ENCODE assay signal across 21 cellular contexts in the genomic region with DNA sequence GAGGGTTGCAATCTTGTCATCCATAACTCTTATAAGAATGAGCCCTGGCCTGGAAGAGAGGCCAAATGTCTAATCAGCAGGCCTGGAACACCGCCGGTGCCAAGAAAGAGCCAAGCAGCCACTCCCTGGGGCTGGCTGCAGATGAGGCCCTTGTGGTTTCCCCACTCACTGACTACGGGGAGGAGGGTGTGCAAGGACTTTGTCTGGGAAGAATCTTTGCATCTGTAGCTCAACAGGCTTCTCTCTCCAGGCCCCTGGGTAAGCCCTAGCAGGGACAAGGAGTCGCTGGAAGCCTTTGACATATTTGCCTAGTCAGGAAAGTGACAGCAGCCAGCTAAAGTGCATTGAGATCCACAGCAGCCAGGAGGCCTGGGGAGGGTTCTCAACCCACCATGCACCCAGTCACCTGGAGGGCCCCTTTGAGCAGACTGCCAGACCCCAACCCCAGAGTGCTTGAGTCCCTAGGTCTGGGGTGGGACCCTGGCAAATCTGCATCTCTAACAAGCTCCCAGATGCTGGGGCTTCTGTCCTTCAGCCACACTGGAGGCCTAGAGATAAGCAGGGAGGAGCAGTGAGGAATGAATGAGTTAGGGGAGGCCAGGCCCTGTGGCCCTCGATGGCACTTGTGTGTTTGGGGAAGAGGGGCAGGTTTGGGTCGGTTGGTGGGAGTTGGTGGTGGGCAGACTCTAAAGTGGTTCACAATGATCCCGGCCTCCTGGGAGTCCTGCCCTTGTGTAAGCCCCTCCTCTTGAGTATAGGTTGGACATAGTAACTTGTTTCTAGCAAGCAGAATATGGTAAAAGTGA. TPM values are rescaled to one million over a fixed set of nuclear protein-coding genes. Genes with fewer than 3 reads are reported as not detected.
DNase-seq lines count a peak whose midpoint lies in the region; ATAC-seq, FAIRE-seq and TF ChIP-seq lines count a peak whose summit lies in the region.
"Had no signal": no experiment of that assay in that cellular context is flagged by ENCODE, and none has a peak within 500 bp of the region (broad histone marks: within the 10 kb centered on the region; RNA-seq: fewer than 3 reads in every experiment).

No MANE protein-coding gene starts in this region.

- H3K36me3 ChIP-seq in HepG2 (replicated peaks in 1 of 2; ENCODE audit: control insufficient read depth in 1 of 2, insufficient read depth in 2 of 2, low read length in 2 of 2) = no peaks in the 10 kb centered on the region
- H3K36me3 ChIP-seq in upper lobe of right lung = no peaks in the 10 kb centered on the region
- H3K36me3 ChIP-seq: colonic mucosa, esophagus muscularis mucosa, neural progenitor cell, suprapubic skin had no signal

- H3K4me3 Mint-ChIP-seq in activated CD4-positive, alpha-beta T cell treated with anti-CD3 and anti-CD28 coated beads, Interleukin-2, amount 10 ng/mL, durations not matched to agents 7 days and 5 days = no peak overlapping the region
- no peak overlapping the region for H3K4me3 Mint-ChIP-seq in chondrocyte (ENCODE audit: unreplicated experiment)
- H3K4me3 Mint-ChIP-seq: neural progenitor cell had no signal

- TF ChIP-seq CTCF in chondrocyte (IDR thresholded peaks at IDR 0.05) (no peak), HepG2 (CRISPR knock-in tag; IDR thresholded peaks at IDR 0.05) (no peak), upper lobe of right lung (IDR thresholded peaks at IDR 0.05) (no peak)

- H3K9ac ChIP-seq in HepG2 (ENCODE audit: insufficient read depth, low read depth, low read length) = no peak overlapping the region
- H3K9ac ChIP-seq: neural progenitor cell, SK-N-SH had no signal

- FAIRE-seq in HepG2 (lab: Jason Lieb, UNC) = no peak
- FAIRE-seq: A549 had no signal

- 69% methylated on average over 4 of the region's 7 CpGs for WGBS in HepG2 (ENCODE audit: low lambda C conversion rate)

- intact Hi-C loops in HepG2 (cut with micrococcal nuclease; ENCODE audit: unreplicated experiment) (no loop called here), upper lobe of right lung (cut with DNase I) (loop anchor here (10.0 kb wide), 1 partner anchor 228 kb away; no protein-coding TSS in a partner anchor)

- H3K4me1 ChIP-seq in HepG2 (ENCODE audit: insufficient read depth, low read length) = peaks cover 69% of the 10 kb centered on the region
- no peaks in the 10 kb centered on the region for H3K4me1 ChIP-seq in upper lobe of right lung
- H3K4me1 ChIP-seq: colonic mucosa, neural progenitor cell had no signal

- BruUV-seq in HepG2 (replicated peaks; lab: Mats Ljungman, UMichigan) = no TSS peak

- peaks cover 4% of the 10 kb centered on the region for H3K79me2 ChIP-seq in HepG2 (ENCODE audit: insufficient read depth, low read length)

- no peak overlapping the region; a peak in 1 of 6 replicates for H3K4me3 ChIP-seq in HepG2 (replicated peaks in 1 of 3; ENCODE audit: insufficient read depth in 1 of 3, low read depth in 2 of 3, low read length in 3 of 3)
- H3K4me3 ChIP-seq in upper lobe of right lung = no peak overlapping the region
- H3K4me3 ChIP-seq: A549, colonic mucosa, esophagus muscularis mucosa, neural progenitor cell, skin epidermis, suprapubic skin had no signal

- ATAC-seq in HepG2 (no peak), upper lobe of right lung (no peak), HG03108 (IDR thresholded peaks at IDR 0.05; ENCODE audit: unreplicated experiment) (no peak), GM19324 (IDR thresholded peaks at IDR 0.05; ENCODE audit: low FRiP score, unreplicated experiment) (no peak)
- ATAC-seq in activated CD4-positive, CD25-positive, alpha-beta regulatory T cell treated with anti-CD3 and anti-CD28 coated beads, Interleukin-2, amount 50 U/mL, for 24 hours = no peak
- ATAC-seq: A549, HCT116 had no signal

- no peaks in the 10 kb centered on the region for H3K9me3 Mint-ChIP-seq in activated CD4-positive, alpha-beta T cell treated with anti-CD3 and anti-CD28 coated beads, Interleukin-2, amount 10 ng/mL, durations not matched to agents 7 days and 5 days
- no peaks in the 10 kb centered on the region for H3K9me3 Mint-ChIP-seq in chondrocyte (ENCODE audit: low read depth)

- DNase-seq in activated CD4-positive, alpha-beta T cell treated with anti-CD3 and anti-CD28 coated beads, Interleukin-2, amount 10 ng/mL, durations not matched to agents 7 days and 5 days = no peak
- DNase-seq in activated CD4-positive, alpha-beta T cell treated with anti-CD3 and anti-CD28 coated beads for 48 hours = no peak
- DNase-seq in chondrocyte (ENCODE audit: low spot score) = peak; percentile 72
- DNase-seq in HepG2 (ENCODE audit: low spot score) = no peak
- peak; percentile 45 for DNase-seq in upper lobe of right lung
- DNase-seq: activated T-cell treated with anti-CD3 and anti-CD28 coated beads for 4 hours, Caco-2, colonic mucosa, NCI-H2171, SK-N-SH had no signal

- H3K27me3 ChIP-seq in HepG2 (ENCODE audit: control insufficient read depth in 1 of 2, insufficient read depth in 2 of 2, low read length in 2 of 2) (no peaks in the 10 kb centered on the region), upper lobe of right lung (no peaks in the 10 kb centered on the region)
- H3K27me3 ChIP-seq: colonic mucosa, esophagus muscularis mucosa, neural progenitor cell, suprapubic skin had no signal

- no peaks in the 10 kb centered on the region for H3K36me3 Mint-ChIP-seq in activated CD4-positive, alpha-beta T cell treated with anti-CD3 and anti-CD28 coated beads, Interleukin-2, amount 10 ng/mL, durations not matched to agents 7 days and 5 days (ENCODE audit: low read depth)
- no peaks in the 10 kb centered on the region for H3K36me3 Mint-ChIP-seq in chondrocyte (ENCODE audit: low read depth)

- in situ Hi-C loops in HepG2 (cut with HindIII; ENCODE audit: extremely low pct_ligation_motif_present, low pct_unique_long_range_greater_than_20kb) = loop anchor here (10.0 kb wide), 1 partner anchor 228 kb away; no protein-coding TSS in a partner anchor

- TF ChIP-seq POLR2A in HepG2 (IDR thresholded peaks at IDR 0.05; ENCODE audit: insufficient read depth in 1 of 2, low read depth in 2 of 2, low read length in 2 of 2) = no peak

- H3K4me1 Mint-ChIP-seq in activated CD4-positive, alpha-beta T cell treated with anti-CD3 and anti-CD28 coated beads, Interleukin-2, amount 10 ng/mL, durations not matched to agents 7 days and 5 days = peaks cover 14% of the 10 kb centered on the region
- peaks cover 33% of the 10 kb centered on the region for H3K4me1 Mint-ChIP-seq in chondrocyte (ENCODE audit: low read depth)

- CTCF ChIA-PET in activated CD4-positive, alpha-beta T cell treated with anti-CD3 and anti-CD28 coated beads, Interleukin-2, amount 10 ng/mL, durations not matched to agents 7 days and 5 days (lab: Charles Lee) = interaction anchor here (0.8 kb wide), 1 partner anchor 9 kb away, joined by 3 read pairs; no protein-coding TSS in a partner anchor
- CTCF ChIA-PET in HepG2 (lab: Yijun Ruan, JAX; ENCODE audit: low intra/inter-chr PET ratio, low total read pairs) = no interaction called here

- no peak overlapping the region for H2AFZ ChIP-seq in HepG2 (ENCODE audit: low read length)
- H2AFZ ChIP-seq: neural progenitor cell had no signal

- H3K27ac ChIP-seq in HepG2 (ENCODE audit: extremely low read length, insufficient read depth, low read length) = peak overlapping the region; percentile 33
- H3K27ac ChIP-seq in upper lobe of right lung = no peak overlapping the region
- H3K27ac ChIP-seq: A549, colonic mucosa, esophagus muscularis mucosa, neural progenitor cell, suprapubic skin had no signal

- no peaks in the 10 kb centered on the region for H4K20me1 ChIP-seq in HepG2 (ENCODE audit: insufficient read depth, low read length)

- TF ChIP-seq EP300 in HepG2 (IDR thresholded peaks at IDR 0.05; ENCODE audit: low read depth in 2 of 2, low read length in 2 of 2) = no peak
- TF ChIP-seq EP300 in HepG2 (CRISPR knock-in tag; IDR thresholded peaks at IDR 0.05; ENCODE audit: borderline replicate concordance) = no peak

- H3K4me2 ChIP-seq in HepG2 (ENCODE audit: low read depth, low read length) = peak overlapping the region; percentile 32
- H3K4me2 ChIP-seq: A549, neural progenitor cell, SK-N-SH had no signal

- TF ChIP-seq RAD21 in HepG2 (CRISPR knock-in tag; IDR thresholded peaks at IDR 0.05) = no peak

- no peaks in the 10 kb centered on the region for H3K27me3 Mint-ChIP-seq in activated CD4-positive, alpha-beta T cell treated with anti-CD3 and anti-CD28 coated beads, Interleukin-2, amount 10 ng/mL, durations not matched to agents 7 days and 5 days
- no peaks in the 10 kb centered on the region for H3K27me3 Mint-ChIP-seq in chondrocyte (ENCODE audit: low read depth)

- POLR2A ChIA-PET in activated CD4-positive, alpha-beta T cell treated with anti-CD3 and anti-CD28 coated beads, Interleukin-2, amount 10 ng/mL, durations not matched to agents 7 days and 5 days (lab: Charles Lee) = no interaction called here
- POLR2A ChIA-PET in HepG2 (lab: Yijun Ruan, JAX) = no interaction called here

- H3K9me3 ChIP-seq in HepG2 (ENCODE audit: low read length) = no peaks in the 10 kb centered on the region
- H3K9me3 ChIP-seq in upper lobe of right lung = no peaks in the 10 kb centered on the region
- H3K9me3 ChIP-seq: A549, Caco-2, colonic mucosa, esophagus muscularis mucosa, SK-N-SH, suprapubic skin had no signal

- H3K27ac Mint-ChIP-seq in activated CD4-positive, alpha-beta T cell treated with anti-CD3 and anti-CD28 coated beads, Interleukin-2, amount 10 ng/mL, durations not matched to agents 7 days and 5 days = peak overlapping the region; percentile 28
- H3K27ac Mint-ChIP-seq in chondrocyte (ENCODE audit: unreplicated experiment) = no peak overlapping the region

RNA-seq across cellular contexts. Expression of gene LRTM2, which starts 13.9 kb away (rescaled TPM):
- total RNA-seq in activated CD4-positive, alpha-beta T cell treated with anti-CD3 and anti-CD28 coated beads, Interleukin-2, amount 10 ng/mL, durations not matched to agents 7 days and 5 days = not detected
- not detected in 3 replicates for total RNA-seq in chondrocyte
- total RNA-seq in HepG2 (2016; rRNA removed; fragmentation: Illumina TruSeq; extraction: Trizol) = not detected in 2 replicates
- total RNA-seq in HepG2 (2016; cell fraction: cytosol; rRNA removed; fragmentation: Illumina TruSeq; extraction: Trizol; ENCODE audit: low read depth) = not detected in 2 replicates
- not detected in 2 replicates for total RNA-seq in HepG2 (2016; cell fraction: insoluble cytoplasmic fraction; rRNA removed; fragmentation: Illumina TruSeq; extraction: Trizol)
- total RNA-seq in HepG2 (2016; cell fraction: membrane; rRNA removed; fragmentation: Illumina TruSeq; extraction: Trizol) = not detected in 2 replicates
- total RNA-seq in HepG2 (2016; cell fraction: nucleus; rRNA removed; fragmentation: Illumina TruSeq; extraction: Trizol) = not detected in 2 replicates
- polyA plus RNA-seq in HepG2 (2011; rRNA removed) = 0.09 and 0.17 TPM in 2 replicates
- polyA plus RNA-seq in HepG2 (2011; cell fraction: cytosol; rRNA removed) = 0.09 TPM in 2 replicates
- 0.39 and 0.76 TPM in 2 replicates for polyA plus RNA-seq in HepG2 (2011; cell fraction: nucleus; rRNA removed)
- 0.16 and 0.17 TPM in 2 replicates for polyA plus RNA-seq in HepG2 (2012)
- polyA plus RNA-seq in HepG2 (2016; cell fraction: cytosol; fragmentation: Illumina TruSeq; extraction: Trizol; ENCODE audit: low read depth) = not detected in 2 replicates
- polyA plus RNA-seq in HepG2 (2016; cell fraction: insoluble cytoplasmic fraction; fragmentation: Illumina TruSeq; extraction: Trizol; ENCODE audit: low read depth) = not detected in 2 replicates
- polyA plus RNA-seq in HepG2 (2016; cell fraction: membrane; fragmentation: Illumina TruSeq; extraction: Trizol; ENCODE audit: low read depth) = not detected in 2 replicates
- not detected in 2 replicates for polyA plus RNA-seq in HepG2 (2016; cell fraction: nucleus; fragmentation: Illumina TruSeq; extraction: Trizol; ENCODE audit: insufficient read depth, low read depth)
- polyA minus RNA-seq in HepG2 (2011; rRNA and poly(A)+ RNA removed; ENCODE audit: low replicate concordance) = 0.40 TPM in 1 of 2 replicates, not detected in the other
- not detected in 2 replicates for polyA minus RNA-seq in HepG2 (2011; cell fraction: cytosol; rRNA and poly(A)+ RNA removed)
- polyA minus RNA-seq in HepG2 (2011; cell fraction: nucleus; rRNA and poly(A)+ RNA removed) = not detected in 2 replicates
- not detected for total RNA-seq in upper lobe of right lung
- total RNA-seq: Caco-2, colonic mucosa, lower leg skin had no signal
- polyA plus RNA-seq: A549, adipose tissue, SK-N-SH had no signal

Comparison
In these comparisons a context has a peak if more than half of its experiments do, and no peak if none do; other contexts are left out.
1. DNase-seq: peak in chondrocyte (single experiment) and upper lobe of right lung (single experiment); none in activated CD4-positive, alpha-beta T cell treated with anti-CD3 and anti-CD28 coated beads, Interleukin-2, amount 10 ng/mL, durations not matched to agents 7 days and 5 days (single experiment), activated CD4-positive, alpha-beta T cell treated with anti-CD3 and anti-CD28 coated beads for 48 hours (single experiment) and HepG2 (single experiment).